1 cellular context compared by ENCODE assay signal in the genomic region with DNA sequence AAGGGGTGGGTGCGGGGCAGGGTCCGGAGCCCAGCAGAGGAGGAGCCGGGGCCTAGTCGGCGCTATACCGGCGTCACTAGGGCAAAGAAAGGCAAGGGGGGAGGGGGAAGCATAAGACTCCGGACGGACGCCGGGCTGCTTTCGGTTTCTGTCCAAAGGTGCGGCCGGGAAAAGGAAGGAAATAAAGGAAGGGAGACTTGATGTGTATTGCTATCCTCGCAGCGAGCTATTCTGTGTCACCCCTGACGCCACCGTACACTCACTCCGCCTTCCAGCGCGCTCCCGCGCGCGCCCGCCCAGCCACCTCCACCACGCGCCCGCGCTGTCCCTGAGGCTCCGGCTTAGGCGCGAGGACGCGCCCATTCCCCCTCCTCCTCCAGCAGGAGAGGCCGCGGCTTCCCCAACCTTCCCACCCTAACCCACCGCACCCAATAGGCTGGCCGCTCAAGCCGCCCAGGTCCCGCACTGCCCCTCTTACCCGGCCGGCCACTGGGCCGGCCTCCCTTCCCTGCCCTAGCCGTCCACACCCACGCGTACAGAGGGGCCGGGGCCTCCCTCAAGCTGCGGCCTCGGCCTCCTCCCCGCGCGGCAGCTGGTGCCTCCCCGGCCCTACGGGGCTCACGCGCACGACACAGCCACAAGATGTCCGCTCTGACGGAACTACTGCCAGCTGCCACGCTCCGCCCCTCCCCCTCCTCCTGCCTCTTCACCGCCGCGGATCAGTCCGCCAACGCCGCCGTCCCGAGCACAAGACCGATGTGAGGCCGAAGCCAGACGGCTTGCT.
A peak's percentile ranks its signal among the peaks of the same experiment; 100 is the strongest.
TF ChIP-seq lines count a peak whose summit lies in the region.

A gene (minus strand): TSS at position 662 of the 784 bp plus-strand sequence. CDS start 1,043 bp downstream, outside the sequence.

TF ChIP-seq in K562, 482 proteins besides CTCF, POLR2A, EP300 and RAD21 (continued from another document and continues in another):
- TF ChIP-seq, protein P1, sequence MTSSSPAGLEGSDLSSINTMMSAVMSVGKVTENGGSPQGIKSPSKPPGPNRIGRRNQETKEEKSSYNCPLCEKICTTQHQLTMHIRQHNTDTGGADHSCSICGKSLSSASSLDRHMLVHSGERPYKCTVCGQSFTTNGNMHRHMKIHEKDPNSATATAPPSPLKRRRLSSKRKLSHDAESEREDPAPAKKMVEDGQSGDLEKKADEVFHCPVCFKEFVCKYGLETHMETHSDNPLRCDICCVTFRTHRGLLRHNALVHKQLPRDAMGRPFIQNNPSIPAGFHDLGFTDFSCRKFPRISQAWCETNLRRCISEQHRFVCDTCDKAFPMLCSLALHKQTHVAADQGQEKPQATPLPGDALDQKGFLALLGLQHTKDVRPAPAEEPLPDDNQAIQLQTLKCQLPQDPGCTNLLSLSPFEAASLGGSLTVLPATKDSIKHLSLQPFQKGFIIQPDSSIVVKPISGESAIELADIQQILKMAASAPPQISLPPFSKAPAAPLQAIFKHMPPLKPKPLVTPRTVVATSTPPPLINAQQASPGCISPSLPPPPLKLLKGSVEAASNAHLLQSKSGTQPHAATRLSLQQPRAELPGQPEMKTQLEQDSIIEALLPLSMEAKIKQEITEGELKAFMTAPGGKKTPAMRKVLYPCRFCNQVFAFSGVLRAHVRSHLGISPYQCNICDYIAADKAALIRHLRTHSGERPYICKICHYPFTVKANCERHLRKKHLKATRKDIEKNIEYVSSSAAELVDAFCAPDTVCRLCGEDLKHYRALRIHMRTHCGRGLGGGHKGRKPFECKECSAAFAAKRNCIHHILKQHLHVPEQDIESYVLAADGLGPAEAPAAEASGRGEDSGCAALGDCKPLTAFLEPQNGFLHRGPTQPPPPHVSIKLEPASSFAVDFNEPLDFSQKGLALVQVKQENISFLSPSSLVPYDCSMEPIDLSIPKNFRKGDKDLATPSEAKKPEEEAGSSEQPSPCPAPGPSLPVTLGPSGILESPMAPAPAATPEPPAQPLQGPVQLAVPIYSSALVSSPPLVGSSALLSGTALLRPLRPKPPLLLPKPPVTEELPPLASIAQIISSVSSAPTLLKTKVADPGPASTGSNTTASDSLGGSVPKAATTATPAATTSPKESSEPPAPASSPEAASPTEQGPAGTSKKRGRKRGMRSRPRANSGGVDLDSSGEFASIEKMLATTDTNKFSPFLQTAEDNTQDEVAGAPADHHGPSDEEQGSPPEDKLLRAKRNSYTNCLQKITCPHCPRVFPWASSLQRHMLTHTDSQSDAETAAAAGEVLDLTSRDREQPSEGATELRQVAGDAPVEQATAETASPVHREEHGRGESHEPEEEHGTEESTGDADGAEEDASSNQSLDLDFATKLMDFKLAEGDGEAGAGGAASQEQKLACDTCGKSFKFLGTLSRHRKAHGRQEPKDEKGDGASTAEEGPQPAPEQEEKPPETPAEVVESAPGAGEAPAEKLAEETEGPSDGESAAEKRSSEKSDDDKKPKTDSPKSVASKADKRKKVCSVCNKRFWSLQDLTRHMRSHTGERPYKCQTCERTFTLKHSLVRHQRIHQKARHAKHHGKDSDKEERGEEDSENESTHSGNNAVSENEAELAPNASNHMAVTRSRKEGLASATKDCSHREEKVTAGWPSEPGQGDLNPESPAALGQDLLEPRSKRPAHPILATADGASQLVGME (CRISPR knock-in tag; IDR thresholded peaks at IDR 0.05) = 0 out of 2 replicates have a peak, but pooled peaks have one; percentile 59
- TF ChIP-seq FOXA1 (IDR thresholded peaks at IDR 0.05; ENCODE audit: borderline replicate concordance) (no peak), MXI1 (IDR thresholded peaks at IDR 0.05; ENCODE audit: low read depth, low read length) (no peak), KDM4B (IDR thresholded peaks at IDR 0.05; ENCODE audit: borderline replicate concordance in 2 of 2, low read depth in 1 of 2) (peak in 1 of 2 experiments; percentile 88; a peak in 1 of 4 replicates), ZBTB7A (IDR thresholded peaks at IDR 0.05; ENCODE audit: borderline replicate concordance, control insufficient read depth, low read depth, low read length) (peak; percentile 53; the same call in 1 of the 2 replicates), ZNF79 (CRISPR knock-in tag; IDR thresholded peaks at IDR 0.05; ENCODE audit: low read depth) (no peak), CHD2 (IDR thresholded peaks at IDR 0.05; ENCODE audit: low read depth, low read length) (peak; percentile 78), NELFE (IDR thresholded peaks at IDR 0.05; ENCODE audit: insufficient read depth, insufficient read length) (no peak), ETV6 (IDR thresholded peaks at IDR 0.05; ENCODE audit: borderline replicate concordance in 1 of 2, low read depth in 2 of 2, low read length in 1 of 2) (peak in 1 of 2 experiments; percentile 11; a peak in 1 of 4 replicates), ETV6 (CRISPR knock-in tag; IDR thresholded peaks at IDR 0.05; ENCODE audit: borderline replicate concordance) (peak; percentile 82; the same call in 1 of the 2 replicates), BHLHE40 (IDR thresholded peaks at IDR 0.05; ENCODE audit: low read length) (peak; percentile 83), ZNF436 (CRISPR knock-in tag; IDR thresholded peaks at IDR 0.05) (no peak), ATF1 (CRISPR knock-in tag; IDR thresholded peaks at IDR 0.05) (no peak), ATF1 (tag; IDR thresholded peaks at IDR 0.05) (peak; percentile 86), NCOA4 (IDR thresholded peaks at IDR 0.05; ENCODE audit: partially characterized antibody) (no peak), DIDO1 (tag; IDR thresholded peaks at IDR 0.05; ENCODE audit: low read depth) (peak; percentile 50; the same call in 1 of the 2 replicates), FOXK1 (CRISPR knock-in tag; IDR thresholded peaks at IDR 0.05; ENCODE audit: borderline replicate concordance) (no peak), ZNF75A (CRISPR knock-in tag; IDR thresholded peaks at IDR 0.05) (no peak), HDAC1 (IDR thresholded peaks at IDR 0.05) (peak in 1 of 2 experiments; percentile 84; a peak in 2 of 4 replicates), CBX8 (IDR thresholded peaks at IDR 0.05; ENCODE audit: borderline replicate concordance, extremely low read depth, low read depth, low read length, poor library complexity, severe bottlenecking) (no peak)
- TF ChIP-seq, protein P2, sequence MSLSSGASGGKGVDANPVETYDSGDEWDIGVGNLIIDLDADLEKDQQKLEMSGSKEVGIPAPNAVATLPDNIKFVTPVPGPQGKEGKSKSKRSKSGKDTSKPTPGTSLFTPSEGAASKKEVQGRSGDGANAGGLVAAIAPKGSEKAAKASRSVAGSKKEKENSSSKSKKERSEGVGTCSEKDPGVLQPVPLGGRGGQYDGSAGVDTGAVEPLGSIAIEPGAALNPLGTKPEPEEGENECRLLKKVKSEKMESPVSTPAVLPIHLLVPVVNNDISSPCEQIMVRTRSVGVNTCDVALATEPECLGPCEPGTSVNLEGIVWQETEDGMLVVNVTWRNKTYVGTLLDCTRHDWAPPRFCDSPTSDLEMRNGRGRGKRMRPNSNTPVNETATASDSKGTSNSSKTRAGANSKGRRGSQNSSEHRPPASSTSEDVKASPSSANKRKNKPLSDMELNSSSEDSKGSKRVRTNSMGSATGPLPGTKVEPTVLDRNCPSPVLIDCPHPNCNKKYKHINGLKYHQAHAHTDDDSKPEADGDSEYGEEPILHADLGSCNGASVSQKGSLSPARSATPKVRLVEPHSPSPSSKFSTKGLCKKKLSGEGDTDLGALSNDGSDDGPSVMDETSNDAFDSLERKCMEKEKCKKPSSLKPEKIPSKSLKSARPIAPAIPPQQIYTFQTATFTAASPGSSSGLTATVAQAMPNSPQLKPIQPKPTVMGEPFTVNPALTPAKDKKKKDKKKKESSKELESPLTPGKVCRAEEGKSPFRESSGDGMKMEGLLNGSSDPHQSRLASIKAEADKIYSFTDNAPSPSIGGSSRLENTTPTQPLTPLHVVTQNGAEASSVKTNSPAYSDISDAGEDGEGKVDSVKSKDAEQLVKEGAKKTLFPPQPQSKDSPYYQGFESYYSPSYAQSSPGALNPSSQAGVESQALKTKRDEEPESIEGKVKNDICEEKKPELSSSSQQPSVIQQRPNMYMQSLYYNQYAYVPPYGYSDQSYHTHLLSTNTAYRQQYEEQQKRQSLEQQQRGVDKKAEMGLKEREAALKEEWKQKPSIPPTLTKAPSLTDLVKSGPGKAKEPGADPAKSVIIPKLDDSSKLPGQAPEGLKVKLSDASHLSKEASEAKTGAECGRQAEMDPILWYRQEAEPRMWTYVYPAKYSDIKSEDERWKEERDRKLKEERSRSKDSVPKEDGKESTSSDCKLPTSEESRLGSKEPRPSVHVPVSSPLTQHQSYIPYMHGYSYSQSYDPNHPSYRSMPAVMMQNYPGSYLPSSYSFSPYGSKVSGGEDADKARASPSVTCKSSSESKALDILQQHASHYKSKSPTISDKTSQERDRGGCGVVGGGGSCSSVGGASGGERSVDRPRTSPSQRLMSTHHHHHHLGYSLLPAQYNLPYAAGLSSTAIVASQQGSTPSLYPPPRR (CRISPR knock-in tag; IDR thresholded peaks at IDR 0.05; ENCODE audit: borderline replicate concordance) = peak; percentile 97
- TF ChIP-seq, protein P3, sequence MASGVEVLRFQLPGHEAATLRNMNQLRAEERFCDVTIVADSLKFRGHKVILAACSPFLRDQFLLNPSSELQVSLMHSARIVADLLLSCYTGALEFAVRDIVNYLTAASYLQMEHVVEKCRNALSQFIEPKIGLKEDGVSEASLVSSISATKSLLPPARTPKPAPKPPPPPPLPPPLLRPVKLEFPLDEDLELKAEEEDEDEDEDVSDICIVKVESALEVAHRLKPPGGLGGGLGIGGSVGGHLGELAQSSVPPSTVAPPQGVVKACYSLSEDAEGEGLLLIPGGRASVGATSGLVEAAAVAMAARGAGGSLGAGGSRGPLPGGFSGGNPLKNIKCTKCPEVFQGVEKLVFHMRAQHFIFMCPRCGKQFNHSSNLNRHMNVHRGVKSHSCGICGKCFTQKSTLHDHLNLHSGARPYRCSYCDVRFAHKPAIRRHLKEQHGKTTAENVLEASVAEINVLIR (CRISPR knock-in tag; IDR thresholded peaks at IDR 0.05) = peak; percentile 33; the same call in 1 of the 2 replicates
- TF ChIP-seq, protein P4, sequence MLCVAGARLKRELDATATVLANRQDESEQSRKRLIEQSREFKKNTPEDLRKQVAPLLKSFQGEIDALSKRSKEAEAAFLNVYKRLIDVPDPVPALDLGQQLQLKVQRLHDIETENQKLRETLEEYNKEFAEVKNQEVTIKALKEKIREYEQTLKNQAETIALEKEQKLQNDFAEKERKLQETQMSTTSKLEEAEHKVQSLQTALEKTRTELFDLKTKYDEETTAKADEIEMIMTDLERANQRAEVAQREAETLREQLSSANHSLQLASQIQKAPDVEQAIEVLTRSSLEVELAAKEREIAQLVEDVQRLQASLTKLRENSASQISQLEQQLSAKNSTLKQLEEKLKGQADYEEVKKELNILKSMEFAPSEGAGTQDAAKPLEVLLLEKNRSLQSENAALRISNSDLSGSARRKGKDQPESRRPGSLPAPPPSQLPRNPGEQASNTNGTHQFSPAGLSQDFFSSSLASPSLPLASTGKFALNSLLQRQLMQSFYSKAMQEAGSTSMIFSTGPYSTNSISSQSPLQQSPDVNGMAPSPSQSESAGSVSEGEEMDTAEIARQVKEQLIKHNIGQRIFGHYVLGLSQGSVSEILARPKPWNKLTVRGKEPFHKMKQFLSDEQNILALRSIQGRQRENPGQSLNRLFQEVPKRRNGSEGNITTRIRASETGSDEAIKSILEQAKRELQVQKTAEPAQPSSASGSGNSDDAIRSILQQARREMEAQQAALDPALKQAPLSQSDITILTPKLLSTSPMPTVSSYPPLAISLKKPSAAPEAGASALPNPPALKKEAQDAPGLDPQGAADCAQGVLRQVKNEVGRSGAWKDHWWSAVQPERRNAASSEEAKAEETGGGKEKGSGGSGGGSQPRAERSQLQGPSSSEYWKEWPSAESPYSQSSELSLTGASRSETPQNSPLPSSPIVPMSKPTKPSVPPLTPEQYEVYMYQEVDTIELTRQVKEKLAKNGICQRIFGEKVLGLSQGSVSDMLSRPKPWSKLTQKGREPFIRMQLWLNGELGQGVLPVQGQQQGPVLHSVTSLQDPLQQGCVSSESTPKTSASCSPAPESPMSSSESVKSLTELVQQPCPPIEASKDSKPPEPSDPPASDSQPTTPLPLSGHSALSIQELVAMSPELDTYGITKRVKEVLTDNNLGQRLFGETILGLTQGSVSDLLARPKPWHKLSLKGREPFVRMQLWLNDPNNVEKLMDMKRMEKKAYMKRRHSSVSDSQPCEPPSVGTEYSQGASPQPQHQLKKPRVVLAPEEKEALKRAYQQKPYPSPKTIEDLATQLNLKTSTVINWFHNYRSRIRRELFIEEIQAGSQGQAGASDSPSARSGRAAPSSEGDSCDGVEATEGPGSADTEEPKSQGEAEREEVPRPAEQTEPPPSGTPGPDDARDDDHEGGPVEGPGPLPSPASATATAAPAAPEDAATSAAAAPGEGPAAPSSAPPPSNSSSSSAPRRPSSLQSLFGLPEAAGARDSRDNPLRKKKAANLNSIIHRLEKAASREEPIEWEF (CRISPR knock-in tag; IDR thresholded peaks at IDR 0.05) = no peak
- TF ChIP-seq, protein P5, sequence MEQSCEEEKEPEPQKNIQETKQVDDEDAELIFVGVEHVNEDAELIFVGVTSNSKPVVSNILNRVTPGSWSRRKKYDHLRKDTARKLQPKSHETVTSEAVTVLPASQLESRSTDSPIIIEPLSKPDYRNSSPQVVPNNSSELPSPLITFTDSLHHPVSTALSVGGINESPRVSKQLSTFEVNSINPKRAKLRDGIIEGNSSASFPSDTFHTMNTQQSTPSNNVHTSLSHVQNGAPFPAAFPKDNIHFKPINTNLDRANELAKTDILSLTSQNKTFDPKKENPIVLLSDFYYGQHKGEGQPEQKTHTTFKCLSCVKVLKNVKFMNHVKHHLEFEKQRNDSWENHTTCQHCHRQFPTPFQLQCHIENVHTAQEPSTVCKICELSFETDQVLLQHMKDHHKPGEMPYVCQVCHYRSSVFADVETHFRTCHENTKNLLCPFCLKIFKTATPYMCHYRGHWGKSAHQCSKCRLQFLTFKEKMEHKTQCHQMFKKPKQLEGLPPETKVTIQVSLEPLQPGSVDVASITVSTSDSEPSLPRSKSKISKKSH (CRISPR knock-in tag; IDR thresholded peaks at IDR 0.05) = no peak
- TF ChIP-seq, protein P6, sequence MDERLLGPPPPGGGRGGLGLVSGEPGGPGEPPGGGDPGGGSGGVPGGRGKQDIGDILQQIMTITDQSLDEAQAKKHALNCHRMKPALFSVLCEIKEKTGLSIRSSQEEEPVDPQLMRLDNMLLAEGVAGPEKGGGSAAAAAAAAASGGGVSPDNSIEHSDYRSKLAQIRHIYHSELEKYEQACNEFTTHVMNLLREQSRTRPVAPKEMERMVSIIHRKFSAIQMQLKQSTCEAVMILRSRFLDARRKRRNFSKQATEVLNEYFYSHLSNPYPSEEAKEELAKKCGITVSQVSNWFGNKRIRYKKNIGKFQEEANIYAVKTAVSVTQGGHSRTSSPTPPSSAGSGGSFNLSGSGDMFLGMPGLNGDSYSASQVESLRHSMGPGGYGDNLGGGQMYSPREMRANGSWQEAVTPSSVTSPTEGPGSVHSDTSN (CRISPR knock-in tag; IDR thresholded peaks at IDR 0.05; ENCODE audit: low read depth) = no peak
- TF ChIP-seq, protein P6 (tag; conservative IDR thresholded peaks at IDR 0.05; ENCODE audit: low read depth) = no peak
- TF ChIP-seq, protein P7, sequence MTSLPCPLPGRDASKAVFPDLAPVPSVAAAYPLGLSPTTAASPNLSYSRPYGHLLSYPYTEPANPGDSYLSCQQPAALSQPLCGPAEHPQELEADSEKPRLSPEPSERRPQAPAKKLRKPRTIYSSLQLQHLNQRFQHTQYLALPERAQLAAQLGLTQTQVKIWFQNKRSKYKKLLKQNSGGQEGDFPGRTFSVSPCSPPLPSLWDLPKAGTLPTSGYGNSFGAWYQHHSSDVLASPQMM (CRISPR knock-in tag; IDR thresholded peaks at IDR 0.05) = no peak
